Comparison of ENCODE assay signal across 1 cellular context in the genomic region with DNA sequence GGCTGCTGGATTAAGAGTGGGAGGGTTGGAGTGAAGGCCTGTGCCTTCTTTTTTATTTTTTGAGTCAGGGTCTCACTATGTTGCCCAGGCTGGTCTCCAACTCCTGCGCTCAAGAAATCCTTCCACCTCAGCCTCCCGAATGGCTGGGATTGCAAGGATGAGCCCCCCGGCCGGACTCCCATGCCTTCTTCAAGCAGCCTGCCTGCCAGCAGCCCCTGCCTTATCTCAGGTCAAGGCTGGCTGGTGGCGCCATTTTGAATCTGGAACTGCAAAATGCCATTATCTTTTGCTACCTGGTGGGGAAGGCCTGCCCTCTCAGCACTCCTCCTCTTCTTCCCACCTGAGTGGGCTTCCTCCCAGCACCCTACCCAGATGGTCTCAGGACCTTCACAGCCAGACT.
TF ChIP-seq lines count a peak whose summit lies in the region.

No MANE protein-coding gene starts in this region.

TF ChIP-seq in H1, 55 proteins besides CTCF, POLR2A, EP300 and RAD21:
- TF ChIP-seq EGR1 (IDR thresholded peaks at IDR 0.05; ENCODE audit: borderline replicate concordance, low read depth, low read length): no peak
- TF ChIP-seq SAP30 (IDR thresholded peaks at IDR 0.05; ENCODE audit: insufficient read depth, insufficient replicate concordance, low read length): no peak
- TF ChIP-seq YY1 (IDR thresholded peaks at IDR 0.05; ENCODE audit: low read depth, low read length): 0 out of 2 replicates have a peak, but pooled peaks have one; percentile 18
- TF ChIP-seq, protein P1, sequence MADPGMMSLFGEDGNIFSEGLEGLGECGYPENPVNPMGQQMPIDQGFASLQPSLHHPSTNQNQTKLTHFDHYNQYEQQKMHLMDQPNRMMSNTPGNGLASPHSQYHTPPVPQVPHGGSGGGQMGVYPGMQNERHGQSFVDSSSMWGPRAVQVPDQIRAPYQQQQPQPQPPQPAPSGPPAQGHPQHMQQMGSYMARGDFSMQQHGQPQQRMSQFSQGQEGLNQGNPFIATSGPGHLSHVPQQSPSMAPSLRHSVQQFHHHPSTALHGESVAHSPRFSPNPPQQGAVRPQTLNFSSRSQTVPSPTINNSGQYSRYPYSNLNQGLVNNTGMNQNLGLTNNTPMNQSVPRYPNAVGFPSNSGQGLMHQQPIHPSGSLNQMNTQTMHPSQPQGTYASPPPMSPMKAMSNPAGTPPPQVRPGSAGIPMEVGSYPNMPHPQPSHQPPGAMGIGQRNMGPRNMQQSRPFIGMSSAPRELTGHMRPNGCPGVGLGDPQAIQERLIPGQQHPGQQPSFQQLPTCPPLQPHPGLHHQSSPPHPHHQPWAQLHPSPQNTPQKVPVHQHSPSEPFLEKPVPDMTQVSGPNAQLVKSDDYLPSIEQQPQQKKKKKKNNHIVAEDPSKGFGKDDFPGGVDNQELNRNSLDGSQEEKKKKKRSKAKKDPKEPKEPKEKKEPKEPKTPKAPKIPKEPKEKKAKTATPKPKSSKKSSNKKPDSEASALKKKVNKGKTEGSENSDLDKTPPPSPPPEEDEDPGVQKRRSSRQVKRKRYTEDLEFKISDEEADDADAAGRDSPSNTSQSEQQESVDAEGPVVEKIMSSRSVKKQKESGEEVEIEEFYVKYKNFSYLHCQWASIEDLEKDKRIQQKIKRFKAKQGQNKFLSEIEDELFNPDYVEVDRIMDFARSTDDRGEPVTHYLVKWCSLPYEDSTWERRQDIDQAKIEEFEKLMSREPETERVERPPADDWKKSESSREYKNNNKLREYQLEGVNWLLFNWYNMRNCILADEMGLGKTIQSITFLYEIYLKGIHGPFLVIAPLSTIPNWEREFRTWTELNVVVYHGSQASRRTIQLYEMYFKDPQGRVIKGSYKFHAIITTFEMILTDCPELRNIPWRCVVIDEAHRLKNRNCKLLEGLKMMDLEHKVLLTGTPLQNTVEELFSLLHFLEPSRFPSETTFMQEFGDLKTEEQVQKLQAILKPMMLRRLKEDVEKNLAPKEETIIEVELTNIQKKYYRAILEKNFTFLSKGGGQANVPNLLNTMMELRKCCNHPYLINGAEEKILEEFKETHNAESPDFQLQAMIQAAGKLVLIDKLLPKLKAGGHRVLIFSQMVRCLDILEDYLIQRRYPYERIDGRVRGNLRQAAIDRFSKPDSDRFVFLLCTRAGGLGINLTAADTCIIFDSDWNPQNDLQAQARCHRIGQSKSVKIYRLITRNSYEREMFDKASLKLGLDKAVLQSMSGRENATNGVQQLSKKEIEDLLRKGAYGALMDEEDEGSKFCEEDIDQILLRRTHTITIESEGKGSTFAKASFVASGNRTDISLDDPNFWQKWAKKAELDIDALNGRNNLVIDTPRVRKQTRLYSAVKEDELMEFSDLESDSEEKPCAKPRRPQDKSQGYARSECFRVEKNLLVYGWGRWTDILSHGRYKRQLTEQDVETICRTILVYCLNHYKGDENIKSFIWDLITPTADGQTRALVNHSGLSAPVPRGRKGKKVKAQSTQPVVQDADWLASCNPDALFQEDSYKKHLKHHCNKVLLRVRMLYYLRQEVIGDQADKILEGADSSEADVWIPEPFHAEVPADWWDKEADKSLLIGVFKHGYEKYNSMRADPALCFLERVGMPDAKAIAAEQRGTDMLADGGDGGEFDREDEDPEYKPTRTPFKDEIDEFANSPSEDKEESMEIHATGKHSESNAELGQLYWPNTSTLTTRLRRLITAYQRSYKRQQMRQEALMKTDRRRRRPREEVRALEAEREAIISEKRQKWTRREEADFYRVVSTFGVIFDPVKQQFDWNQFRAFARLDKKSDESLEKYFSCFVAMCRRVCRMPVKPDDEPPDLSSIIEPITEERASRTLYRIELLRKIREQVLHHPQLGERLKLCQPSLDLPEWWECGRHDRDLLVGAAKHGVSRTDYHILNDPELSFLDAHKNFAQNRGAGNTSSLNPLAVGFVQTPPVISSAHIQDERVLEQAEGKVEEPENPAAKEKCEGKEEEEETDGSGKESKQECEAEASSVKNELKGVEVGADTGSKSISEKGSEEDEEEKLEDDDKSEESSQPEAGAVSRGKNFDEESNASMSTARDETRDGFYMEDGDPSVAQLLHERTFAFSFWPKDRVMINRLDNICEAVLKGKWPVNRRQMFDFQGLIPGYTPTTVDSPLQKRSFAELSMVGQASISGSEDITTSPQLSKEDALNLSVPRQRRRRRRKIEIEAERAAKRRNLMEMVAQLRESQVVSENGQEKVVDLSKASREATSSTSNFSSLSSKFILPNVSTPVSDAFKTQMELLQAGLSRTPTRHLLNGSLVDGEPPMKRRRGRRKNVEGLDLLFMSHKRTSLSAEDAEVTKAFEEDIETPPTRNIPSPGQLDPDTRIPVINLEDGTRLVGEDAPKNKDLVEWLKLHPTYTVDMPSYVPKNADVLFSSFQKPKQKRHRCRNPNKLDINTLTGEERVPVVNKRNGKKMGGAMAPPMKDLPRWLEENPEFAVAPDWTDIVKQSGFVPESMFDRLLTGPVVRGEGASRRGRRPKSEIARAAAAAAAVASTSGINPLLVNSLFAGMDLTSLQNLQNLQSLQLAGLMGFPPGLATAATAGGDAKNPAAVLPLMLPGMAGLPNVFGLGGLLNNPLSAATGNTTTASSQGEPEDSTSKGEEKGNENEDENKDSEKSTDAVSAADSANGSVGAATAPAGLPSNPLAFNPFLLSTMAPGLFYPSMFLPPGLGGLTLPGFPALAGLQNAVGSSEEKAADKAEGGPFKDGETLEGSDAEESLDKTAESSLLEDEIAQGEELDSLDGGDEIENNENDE (IDR thresholded peaks at IDR 0.05; ENCODE audit: insufficient replicate concordance, low read length): no peak
- TF ChIP-seq JUND (IDR thresholded peaks at IDR 0.05; ENCODE audit: low read length): no peak
- no peak for TF ChIP-seq SIN3A (conservative IDR thresholded peaks at IDR 0.05 in 1 of 2, IDR thresholded peaks at IDR 0.05 in 1 of 2; ENCODE audit: low read depth in 1 of 2, low read length in 2 of 2)
- TF ChIP-seq POU5F1 (IDR thresholded peaks at IDR 0.05; ENCODE audit: low read depth, low read length): no peak
